Comparison of ENCODE assay signal across 8 cellular contexts in genomic region chr15:23566070-23567050, GRCh38. TPM values are rescaled to one million over a fixed set of nuclear protein-coding genes. Genes with fewer than 3 reads are reported as not detected.
A peak's percentile ranks its signal among the peaks of the same experiment; 100 is the strongest.
DNase-seq lines count a peak whose midpoint lies in the region; ATAC-seq and TF ChIP-seq lines count a peak whose summit lies in the region.

No MANE protein-coding gene starts in this region.

- in situ Hi-C loops in gastrocnemius medialis (cut with MboI; ENCODE audit: low sequenced_read_pairs in 4 of 4) = no loop called here

- ATAC-seq in gastrocnemius medialis = peak in 1 of 2 donors; percentile 39
- ATAC-seq in HG02588 (IDR thresholded peaks at IDR 0.05; ENCODE audit: unreplicated experiment) = no peak

- H3K27me3 ChIP-seq in gastrocnemius medialis (no peaks in the 10 kb centered on the region), thyroid gland (no peaks in the 10 kb centered on the region)

- WGBS in thyroid gland, 2 donors = 83 to 91% methylated on average over 31 of the region's 31 CpGs

- intact Hi-C loops in gastrocnemius medialis (cut with DNase I; ENCODE audit: low total_unique reads) (no loop called here), thyroid gland (cut with DNase I) (no loop called here)

- no peaks in the 10 kb centered on the region for H3K9me3 ChIP-seq in gastrocnemius medialis
- H3K9me3 ChIP-seq in thyroid gland = no peaks in the 10 kb centered on the region

- TF ChIP-seq CTCF in gastrocnemius medialis (IDR thresholded peaks at IDR 0.05 in 4 of 5, conservative IDR thresholded peaks at IDR 0.05 in 1 of 5) = no peak
- TF ChIP-seq CTCF in thyroid gland (IDR thresholded peaks at IDR 0.05) = no peak

- H3K4me1 ChIP-seq in gastrocnemius medialis = no peaks in the 10 kb centered on the region
- no peaks in the 10 kb centered on the region for H3K4me1 ChIP-seq in thyroid gland

- H3K4me3 ChIP-seq in gastrocnemius medialis (peak overlapping the region in 3 of 4 donors; percentile 11 to 38 (median 36)), thyroid gland (replicated peaks in 1 of 3) (peak overlapping the region in 1 of 3 donors; percentile 6)

- no peak for TF ChIP-seq POLR2A in gastrocnemius medialis (IDR thresholded peaks at IDR 0.05)
- no peak for TF ChIP-seq POLR2A in thyroid gland (IDR thresholded peaks at IDR 0.05)

- DNase-seq in stimulated activated naive CD4-positive, alpha-beta T cell (lab: John Stamatoyannopoulos, UW) = peak; percentile 0 to 58 (median 46)
- DNase-seq in stimulated activated naive CD4-positive, alpha-beta T cell treated with Interleukin-2 at 50 U/mL for 16 hours (lab: John Stamatoyannopoulos, UW) = no peak
- DNase-seq in SHP77 treated with DMSO at 0.1 percent for 48 hours (lab: John Stamatoyannopoulos, UW) (peak; percentile 78), gastrocnemius medialis (peak in 1 of 2 donors; percentile 13), thyroid gland (no peak), NOMO-1 treated with dmso at 0.1 percent for 144 hours (lab: John Stamatoyannopoulos, UW; ENCODE audit: unreplicated experiment) (no peak)
- DNase-seq in central memory CD4-positive, alpha-beta T cell = peak; percentile 21

- H3K36me3 ChIP-seq in gastrocnemius medialis (no peaks in the 10 kb centered on the region), thyroid gland (no peaks in the 10 kb centered on the region)

- H3K27ac ChIP-seq in gastrocnemius medialis (peak overlapping the region in 1 of 4 donors; percentile 74), thyroid gland (no peak overlapping the region)

RNA-seq across cellular contexts. Expression of gene MKRN3, which starts 0.9 kb away (rescaled TPM):
- total RNA-seq in gastrocnemius medialis (1 to 10 TPM in 1 of 4 donors, under 1 TPM in 2, not detected in 1; 0.25 to 2.2 (median 0.29) TPM), thyroid gland (under 1 TPM in 3 of 4 donors, not detected in 1; 0.11 to 0.44 (median 0.40) TPM)

Comparison
In these comparisons a context has a peak if more than half of its experiments do, and no peak if none do; other contexts are left out.
1. DNase-seq: peak in stimulated activated naive CD4-positive, alpha-beta T cell (6 of 6), SHP77 treated with DMSO at 0.1 percent for 48 hours (single experiment) and central memory CD4-positive, alpha-beta T cell (single experiment); none in stimulated activated naive CD4-positive, alpha-beta T cell treated with Interleukin-2 at 50 U/mL for 16 hours (single experiment), thyroid gland (0 of 2) and NOMO-1 treated with dmso at 0.1 percent for 144 hours (single experiment).